3 cellular contexts compared by ENCODE assay signal in genomic region chr22:24266495-24266894, GRCh38. TPM values are rescaled to one million over a fixed set of nuclear protein-coding genes. Genes with fewer than 3 reads are reported as not detected.
"Had no signal": no experiment of that assay in that cellular context is flagged by ENCODE, and none has a peak within 500 bp of the region (broad histone marks: within the 10 kb centered on the region; RNA-seq: fewer than 3 reads in every experiment).

No MANE protein-coding gene starts in this region.

RNA-seq across cellular contexts. Expression of gene GGT5, which starts 21.6 kb away (rescaled TPM):
- total RNA-seq: H4, H7, HT1080 had no signal
